ENCODE assay signal across 7 cellular contexts in the genomic region with DNA sequence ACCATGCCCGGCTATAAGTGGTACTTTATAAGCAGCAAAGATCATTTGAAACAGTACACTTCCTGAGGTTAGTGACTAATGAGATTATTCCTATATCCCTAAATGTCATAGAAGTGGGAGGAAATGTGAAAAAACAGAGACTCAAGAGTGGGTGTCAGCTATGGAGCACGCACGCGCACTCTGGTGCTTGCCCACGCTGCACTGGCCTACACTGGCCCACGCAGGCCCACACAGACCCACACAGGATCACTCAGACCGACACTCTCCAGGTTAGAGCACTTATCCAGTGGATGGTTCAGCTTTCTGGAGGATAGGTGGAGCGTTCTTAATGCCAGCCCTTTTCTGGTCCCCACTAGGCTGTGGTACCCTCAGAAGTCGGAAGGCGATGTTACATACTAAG.
"Had no signal": no experiment of that assay in that cellular context is flagged by ENCODE, and none has a peak within 500 bp of the region (broad histone marks: within the 10 kb centered on the region; RNA-seq: fewer than 3 reads in every experiment).

No MANE protein-coding gene starts in this region.

- H3K27ac ChIP-seq: HL-60, KMS-11 had no signal

- ATAC-seq: HepG2, K562 had no signal

- DNase-seq: IMR-90, KBM-7, KG1 had no signal

- H3K4me3 ChIP-seq: K562 had no signal
